In genomic region chr10:14407567-14407966, GRCh38 we compare ENCODE assay signal across 1 cellular context.
TF ChIP-seq lines count a peak whose summit lies in the region.

No MANE protein-coding gene starts in this region.

TF ChIP-seq in H1, 55 proteins besides CTCF, POLR2A, EP300 and RAD21 (continued from another document):
- no peak for TF ChIP-seq HDAC6 (IDR thresholded peaks at IDR 0.05; ENCODE audit: low read depth, low read length)
- TF ChIP-seq JUND (IDR thresholded peaks at IDR 0.05; ENCODE audit: low read length): no peak
- TF ChIP-seq SP2 (IDR thresholded peaks at IDR 0.05; ENCODE audit: low read length): no peak
- TF ChIP-seq RXRA (IDR thresholded peaks at IDR 0.05; ENCODE audit: insufficient read depth, low read depth, low read length): no peak
- TF ChIP-seq ATF3 (IDR thresholded peaks at IDR 0.05; ENCODE audit: insufficient read depth, low read depth, low read length): no peak
